Comparison of ENCODE assay signal across 14 cellular contexts in genomic region chr10:70114902-70115301, GRCh38.
"Had no signal": no experiment of that assay in that cellular context is flagged by ENCODE, and none has a peak within 500 bp of the region (broad histone marks: within the 10 kb centered on the region; RNA-seq: fewer than 3 reads in every experiment).

No MANE protein-coding gene starts in this region.

- DNase-seq: activated CD4-positive, alpha-beta T cell treated with anti-CD3 and anti-CD28 coated beads for 36 hours; activated CD4-positive, alpha-beta T cell treated with anti-CD3 and anti-CD28 coated beads, Interleukin-2, amount 50 U/mL, for 48 hours; amniotic stem cell; caudate nucleus; heart left ventricle; left ventricle myocardium inferior; mammary epithelial cell; stimulated activated CD4-positive, alpha-beta T cell treated with anti-CD3 and anti-CD28 coated beads, Interleukin-2, amount 100 ng/mL, for 48 hours; trophoblast cell had no signal

- H3K27ac ChIP-seq: gastroesophageal sphincter, heart left ventricle, left ventricle myocardium inferior, prostate gland, right atrium auricular region, suprapubic skin, vagina had no signal

- ATAC-seq: activated CD4-positive, alpha-beta T cell treated with anti-CD3 and anti-CD28 coated beads for 36 hours; gastroesophageal sphincter; heart left ventricle had no signal

- H3K4me3 ChIP-seq: gastroesophageal sphincter, heart left ventricle, left ventricle myocardium inferior, prostate gland, right atrium auricular region, suprapubic skin, vagina had no signal

- H3K4me1 ChIP-seq: prostate gland, right atrium auricular region, vagina had no signal

- H3K27me3 ChIP-seq: gastroesophageal sphincter, heart left ventricle, right atrium auricular region, suprapubic skin, vagina had no signal

- H3K9me3 ChIP-seq: gastroesophageal sphincter, heart left ventricle, left ventricle myocardium inferior, prostate gland, right atrium auricular region, suprapubic skin, vagina had no signal
